Comparison of ENCODE assay signal across 12 cellular contexts in the genomic region with DNA sequence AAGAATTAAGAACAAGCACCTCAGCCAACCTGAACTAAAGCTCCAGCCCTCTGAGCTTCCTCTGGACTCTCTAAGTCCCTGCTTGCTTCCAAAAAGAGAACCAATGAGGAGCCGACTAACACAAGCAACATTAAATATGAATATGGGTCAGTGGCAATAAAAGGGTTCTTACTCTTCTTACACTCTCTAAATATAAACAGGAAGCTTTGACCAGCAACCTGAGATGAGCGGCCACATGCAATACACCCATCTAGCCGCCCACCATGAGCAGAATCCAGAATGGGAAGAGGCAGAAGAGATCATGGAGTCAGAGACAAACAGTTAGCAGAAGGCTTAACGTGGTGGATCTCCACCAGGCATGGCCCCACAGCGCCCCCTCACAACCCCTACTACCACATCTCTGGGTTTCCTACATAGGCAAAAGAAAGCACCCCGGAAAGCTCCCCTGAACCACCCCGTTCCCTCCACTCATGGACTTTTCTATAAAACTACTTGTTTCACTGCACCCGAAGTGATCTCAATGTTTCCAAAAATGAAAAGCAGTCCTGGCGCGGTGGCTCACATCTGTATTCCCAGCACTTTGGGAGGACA. TPM values are rescaled to one million over a fixed set of nuclear protein-coding genes. Genes with fewer than 3 reads are reported as not detected.
DNase-seq lines count a peak whose midpoint lies in the region; ATAC-seq lines count a peak whose summit lies in the region.
"Had no signal": no experiment of that assay in that cellular context is flagged by ENCODE, and none has a peak within 500 bp of the region (broad histone marks: within the 10 kb centered on the region; RNA-seq: fewer than 3 reads in every experiment).

No MANE protein-coding gene starts in this region.

- H2BK15ac ChIP-seq in mesendoderm (replicated peaks; ENCODE audit: low read depth) = no peak overlapping the region

- no peaks in the 10 kb centered on the region for H3K4me1 ChIP-seq in mesendoderm (ENCODE audit: control insufficient read depth, low read depth, low read length)

- no peak overlapping the region for H4K5ac ChIP-seq in mesendoderm (ENCODE audit: low read length)

- H3K4me3 Mint-ChIP-seq in activated naive CD8-positive, alpha-beta T cell treated with anti-CD3 and anti-CD28 coated beads, Interleukin-2, amount 50 U/mL, for 24 hours = peak overlapping the region; percentile 12
- H3K4me3 Mint-ChIP-seq in activated T-helper 2 cell treated with anti-CD3 and anti-CD28 coated beads, Interferon-gamma antibody, Interleukin-2, Interleukin-4, amounts not matched to agents 10 μg/mL and 5 μg/mL and 100 μg/mL, durations not matched to agents 14 hours and 24 hours and 36 hours (ENCODE audit: low read depth) = no peak overlapping the region

- peaks cover 24% of the 10 kb centered on the region for H3K4me1 Mint-ChIP-seq in activated naive CD8-positive, alpha-beta T cell treated with anti-CD3 and anti-CD28 coated beads, Interleukin-2, amount 50 U/mL, for 24 hours
- H3K4me1 Mint-ChIP-seq in activated T-helper 2 cell treated with anti-CD3 and anti-CD28 coated beads, Interferon-gamma antibody, Interleukin-2, Interleukin-4, amounts not matched to agents 10 μg/mL and 5 μg/mL and 100 μg/mL, durations not matched to agents 14 hours and 24 hours and 36 hours (ENCODE audit: low read depth) = peaks cover 18% of the 10 kb centered on the region

- H3K4me2 ChIP-seq in mesendoderm (ENCODE audit: low read length) = no peak overlapping the region

- no peaks in the 10 kb centered on the region for H3K27me3 ChIP-seq in mesendoderm (ENCODE audit: insufficient read depth, low read length, poor library complexity)
- H3K27me3 ChIP-seq: BLaER1 treated with 17β-estradiol and CSF1 and Interleukin-3, amounts not matched to agents 10 nM and 100 nM had no signal

- peak; percentile 13 for DNase-seq in stimulated activated CD4-positive, alpha-beta T cell treated with anti-CD3 and anti-CD28 coated beads, Interleukin-15, amount 100 ng/mL, for 24 hours
- no peak for DNase-seq in stimulated activated CD4-positive, alpha-beta T cell treated with anti-CD3 and anti-CD28 coated beads, Interleukin-1b, Interleukin-23, amount 100 ng/mL, for 48 hours
- DNase-seq in activated naive CD8-positive, alpha-beta T cell treated with anti-CD3 and anti-CD28 coated beads, Interleukin-2, amount 50 U/mL, for 24 hours = no peak
- peak; percentile 19 for DNase-seq in mesendoderm
- DNase-seq in dedifferentiated amniotic fluid mesenchymal stem cell (ENCODE audit: extremely low spot score) = no peak
- no peak for DNase-seq in activated T-helper 2 cell treated with anti-CD3 and anti-CD28 coated beads, Interferon-gamma antibody, Interleukin-2, Interleukin-4, amounts not matched to agents 10 μg/mL and 5 μg/mL and 100 μg/mL, durations not matched to agents 14 hours and 24 hours and 36 hours (ENCODE audit: low spot score)
- no peak for DNase-seq in NCI-H187 (lab: John Stamatoyannopoulos, UW)
- DNase-seq: NCI-H2029, RPMI8226 had no signal

- H4K8ac ChIP-seq in mesendoderm (ENCODE audit: low read depth, low read length) = no peak overlapping the region

- no peak overlapping the region for H3K18ac ChIP-seq in mesendoderm (ENCODE audit: low read length)

- no peak overlapping the region for H3K56ac ChIP-seq in mesendoderm (ENCODE audit: low read length)

- peaks cover 3% of the 10 kb centered on the region for H3K27me3 Mint-ChIP-seq in activated naive CD8-positive, alpha-beta T cell treated with anti-CD3 and anti-CD28 coated beads, Interleukin-2, amount 50 U/mL, for 24 hours
- H3K27me3 Mint-ChIP-seq in activated T-helper 2 cell treated with anti-CD3 and anti-CD28 coated beads, Interferon-gamma antibody, Interleukin-2, Interleukin-4, amounts not matched to agents 10 μg/mL and 5 μg/mL and 100 μg/mL, durations not matched to agents 14 hours and 24 hours and 36 hours (ENCODE audit: low read depth) = peaks cover 12% of the 10 kb centered on the region

- no peak overlapping the region for H3K4ac ChIP-seq in mesendoderm (ENCODE audit: low read depth, low read length)

- no peak overlapping the region for H3K27ac Mint-ChIP-seq in activated naive CD8-positive, alpha-beta T cell treated with anti-CD3 and anti-CD28 coated beads, Interleukin-2, amount 50 U/mL, for 24 hours
- H3K27ac Mint-ChIP-seq in activated T-helper 2 cell treated with anti-CD3 and anti-CD28 coated beads, Interferon-gamma antibody, Interleukin-2, Interleukin-4, amounts not matched to agents 10 μg/mL and 5 μg/mL and 100 μg/mL, durations not matched to agents 14 hours and 24 hours and 36 hours = no peak overlapping the region

- intact Hi-C loops in activated T-helper 2 cell treated with anti-CD3 and anti-CD28 coated beads, Interferon-gamma antibody, Interleukin-2, Interleukin-4, amounts not matched to agents 10 μg/mL and 5 μg/mL and 100 μg/mL, durations not matched to agents 14 hours and 24 hours and 36 hours (cut with micrococcal nuclease) = loop anchor here (5.0 kb wide), 1 partner anchor 375 kb away; no protein-coding TSS in a partner anchor

- no peaks in the 10 kb centered on the region for H3K36me3 Mint-ChIP-seq in activated naive CD8-positive, alpha-beta T cell treated with anti-CD3 and anti-CD28 coated beads, Interleukin-2, amount 50 U/mL, for 24 hours (ENCODE audit: low read depth)
- no peaks in the 10 kb centered on the region for H3K36me3 Mint-ChIP-seq in activated T-helper 2 cell treated with anti-CD3 and anti-CD28 coated beads, Interferon-gamma antibody, Interleukin-2, Interleukin-4, amounts not matched to agents 10 μg/mL and 5 μg/mL and 100 μg/mL, durations not matched to agents 14 hours and 24 hours and 36 hours (ENCODE audit: low read depth)

- H3K36me3 ChIP-seq in mesendoderm (ENCODE audit: control insufficient read depth, insufficient read depth, low read length) = no peaks in the 10 kb centered on the region
- H3K36me3 ChIP-seq: BLaER1 treated with 17β-estradiol and CSF1 and Interleukin-3, amounts not matched to agents 10 nM and 100 nM had no signal

- H2BK120ac ChIP-seq in mesendoderm (ENCODE audit: low read depth, low read length) = no peak overlapping the region

- H3K27ac ChIP-seq in mesendoderm (ENCODE audit: low read depth, low read length) = no peak overlapping the region
- H3K27ac ChIP-seq: BLaER1 treated with 17β-estradiol and CSF1 and Interleukin-3, amounts not matched to agents 10 nM and 100 nM had no signal

- H3K9me3 Mint-ChIP-seq in activated naive CD8-positive, alpha-beta T cell treated with anti-CD3 and anti-CD28 coated beads, Interleukin-2, amount 50 U/mL, for 24 hours = no peaks in the 10 kb centered on the region
- H3K9me3 Mint-ChIP-seq in activated T-helper 2 cell treated with anti-CD3 and anti-CD28 coated beads, Interferon-gamma antibody, Interleukin-2, Interleukin-4, amounts not matched to agents 10 μg/mL and 5 μg/mL and 100 μg/mL, durations not matched to agents 14 hours and 24 hours and 36 hours = no peaks in the 10 kb centered on the region

- H3K79me1 ChIP-seq in mesendoderm (ENCODE audit: low read length) = no peaks in the 10 kb centered on the region

- no peaks in the 10 kb centered on the region for H3K79me2 ChIP-seq in mesendoderm (ENCODE audit: control insufficient read depth, insufficient read depth, low read length)

- no peak for ATAC-seq in activated naive CD8-positive, alpha-beta T cell treated with anti-CD3 and anti-CD28 coated beads, Interleukin-2, amount 50 U/mL, for 24 hours
- ATAC-seq in GM21423 (IDR thresholded peaks at IDR 0.05; ENCODE audit: unreplicated experiment) = no peak
- ATAC-seq: activated CD4-positive, CD25-positive, alpha-beta regulatory T cell treated with anti-CD3 and anti-CD28 coated beads, Interleukin-2, amount 50 U/mL, for 24 hours had no signal

- H2AK5ac ChIP-seq in mesendoderm (ENCODE audit: low read length) = no peak overlapping the region

- H3K9ac ChIP-seq in mesendoderm (ENCODE audit: low read length) = no peak overlapping the region
- H3K9ac ChIP-seq: BLaER1 treated with 17β-estradiol and CSF1 and Interleukin-3, amounts not matched to agents 10 nM and 100 nM had no signal

- no CpG with 5 or more reads among the region's 10 CpGs for WGBS in mesendoderm (ENCODE audit: extremely low coverage, insufficient coverage, low lambda C conversion rate)

- no peak overlapping the region for H3K4me3 ChIP-seq in mesendoderm (ENCODE audit: low read length)
- H3K4me3 ChIP-seq: BLaER1 treated with 17β-estradiol and CSF1 and Interleukin-3, amounts not matched to agents 10 nM and 100 nM had no signal

- no peak overlapping the region for H3K23ac ChIP-seq in mesendoderm (ENCODE audit: low read length)

- no peak overlapping the region for H2BK5ac ChIP-seq in mesendoderm (ENCODE audit: low read length)

RNA-seq across cellular contexts. Expression of a gene that starts 59.4 kb away (rescaled TPM):
- 15.6 TPM for polyA plus RNA-seq in mesendoderm (2013, experiment 1 of 2)
- 17.0 TPM for polyA plus RNA-seq in mesendoderm (2013, experiment 2 of 2)
- total RNA-seq in activated T-helper 2 cell treated with anti-CD3 and anti-CD28 coated beads, Interferon-gamma antibody, Interleukin-2, Interleukin-4, amounts not matched to agents 10 μg/mL and 5 μg/mL and 100 μg/mL, durations not matched to agents 14 hours and 24 hours and 36 hours = 6.1 and 7.7 TPM in 2 replicates

Comparison
In these comparisons a context has a peak if more than half of its experiments do, and no peak if none do; other contexts are left out.
1. DNase-seq: peak in stimulated activated CD4-positive, alpha-beta T cell treated with anti-CD3 and anti-CD28 coated beads, Interleukin-15, amount 100 ng/mL, for 24 hours (single experiment) and mesendoderm (single experiment); none in stimulated activated CD4-positive, alpha-beta T cell treated with anti-CD3 and anti-CD28 coated beads, Interleukin-1b, Interleukin-23, amount 100 ng/mL, for 48 hours (single experiment), activated naive CD8-positive, alpha-beta T cell treated with anti-CD3 and anti-CD28 coated beads, Interleukin-2, amount 50 U/mL, for 24 hours (single experiment), dedifferentiated amniotic fluid mesenchymal stem cell (single experiment), activated T-helper 2 cell treated with anti-CD3 and anti-CD28 coated beads, Interferon-gamma antibody, Interleukin-2, Interleukin-4, amounts not matched to agents 10 μg/mL and 5 μg/mL and 100 μg/mL, durations not matched to agents 14 hours and 24 hours and 36 hours (single experiment) and NCI-H187 (0 of 2).